In the genomic region with DNA sequence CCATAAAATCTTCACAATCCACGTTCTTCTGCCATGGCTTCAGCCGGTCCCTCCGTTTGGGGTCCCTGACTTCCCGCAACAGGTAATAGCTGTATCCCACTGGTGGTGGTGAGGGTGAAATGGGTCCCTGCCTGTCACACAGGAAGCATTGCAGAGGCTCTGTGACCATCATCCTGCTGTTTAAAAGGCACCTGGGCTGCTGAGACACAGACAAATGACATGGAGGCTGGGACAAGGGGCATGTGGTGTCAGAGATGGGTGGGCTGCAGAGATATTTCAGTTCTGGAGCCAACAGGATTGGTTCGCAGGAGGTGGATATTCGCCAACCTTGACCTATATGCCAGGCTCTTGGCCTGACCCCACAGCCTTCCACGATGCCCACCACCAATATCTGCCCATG, we compare ENCODE assay signal across 19 cellular contexts.
"Had no signal": no experiment of that assay in that cellular context is flagged by ENCODE, and none has a peak within 500 bp of the region (broad histone marks: within the 10 kb centered on the region; RNA-seq: fewer than 3 reads in every experiment).

No MANE protein-coding gene starts in this region.

- DNase-seq: cortex of kidney; dorsolateral prefrontal cortex; effector memory CD4-positive, alpha-beta T cell; gastrocnemius medialis; heart right ventricle; hypothalamus; left lung; midbrain; naive B cell; spleen; stimulated activated CD4-positive, alpha-beta T cell treated with anti-CD3 and anti-CD28 coated beads, Interleukin-15, amount 100 ng/mL, for 24 hours; stimulated activated CD4-positive, alpha-beta T cell treated with anti-CD3 and anti-CD28 coated beads, Interleukin-2, amount 100 ng/mL, for 24 hours; stimulated activated CD4-positive, alpha-beta T cell treated with anti-CD3 and anti-CD28 coated beads, Interleukin-4, amount 100 ng/mL, for 4 hours; stimulated activated naive B cell treated with anti-CD40 and anti-IgM and Interleukin-4, amounts not matched to agents 10 μg/mL and 1 μg/mL and 100 μg/mL, for 72 hours; stomach; substantia nigra; transverse colon had no signal

- H3K9me3 Mint-ChIP-seq: naive B cell; nephron; stimulated activated naive B cell treated with anti-CD40 and anti-IgM and Interleukin-4, amounts not matched to agents 10 μg/mL and 1 μg/mL and 100 μg/mL, for 72 hours had no signal

- H3K27ac Mint-ChIP-seq: naive B cell; nephron; stimulated activated naive B cell treated with anti-CD40 and anti-IgM and Interleukin-4, amounts not matched to agents 10 μg/mL and 1 μg/mL and 100 μg/mL, for 72 hours had no signal

- H3K4me3 Mint-ChIP-seq: naive B cell; nephron; stimulated activated naive B cell treated with anti-CD40 and anti-IgM and Interleukin-4, amounts not matched to agents 10 μg/mL and 1 μg/mL and 100 μg/mL, for 72 hours had no signal

- H3K36me3 Mint-ChIP-seq: naive B cell; stimulated activated naive B cell treated with anti-CD40 and anti-IgM and Interleukin-4, amounts not matched to agents 10 μg/mL and 1 μg/mL and 100 μg/mL, for 72 hours had no signal

- H3K4me1 Mint-ChIP-seq: naive B cell; nephron; stimulated activated naive B cell treated with anti-CD40 and anti-IgM and Interleukin-4, amounts not matched to agents 10 μg/mL and 1 μg/mL and 100 μg/mL, for 72 hours had no signal

- ATAC-seq: gastrocnemius medialis; heart right ventricle; left lung; sciatic nerve; stimulated activated naive B cell treated with anti-CD40 and anti-IgM and Interleukin-4, amounts not matched to agents 10 μg/mL and 1 μg/mL and 100 μg/mL, for 72 hours had no signal
